ENCODE assay signal across 14 cellular contexts in genomic region chr13:97133554-97133953, GRCh38.
DNase-seq lines count a peak whose midpoint lies in the region; ATAC-seq and TF ChIP-seq lines count a peak whose summit lies in the region.
"Had no signal": no experiment of that assay in that cellular context is flagged by ENCODE, and none has a peak within 500 bp of the region (broad histone marks: within the 10 kb centered on the region; RNA-seq: fewer than 3 reads in every experiment).

No MANE protein-coding gene starts in this region.

- peak; percentile 20 for ATAC-seq in activated naive CD8-positive, alpha-beta T cell treated with anti-CD3 and anti-CD28 coated beads, Interleukin-2, amount 50 U/mL, for 24 hours
- ATAC-seq in left lobe of liver (peak; percentile 85), psoas muscle (no peak), HG03439 (IDR thresholded peaks at IDR 0.05; ENCODE audit: unreplicated experiment) (no peak)
- ATAC-seq: HCT116 had no signal

- H3K4me2 ChIP-seq in neuronal stem cell (ENCODE audit: insufficient read depth, low read length, poor library complexity, severe bottlenecking), result no peak overlapping the region
- H3K4me2 ChIP-seq: BLaER1 treated with 17β-estradiol and CSF1 and Interleukin-3, amounts not matched to agents 10 nM and 100 nM had no signal

- no peak overlapping the region for H2AK5ac ChIP-seq in neuronal stem cell (ENCODE audit: low read depth, low read length)

- intact Hi-C loops in psoas muscle (cut with DNase I), result no loop called here

- peaks cover 0 to 5% of the 10 kb centered on the region in 2 donors for H3K4me1 ChIP-seq in neuronal stem cell (ENCODE audit: control insufficient read depth in 2 of 2, insufficient read depth in 1 of 2, low read depth in 1 of 2, low read length in 2 of 2)
- no peaks in the 10 kb centered on the region for H3K4me1 ChIP-seq in psoas muscle

- H3K4ac ChIP-seq in neuronal stem cell (ENCODE audit: low read length), result no peak overlapping the region

- H2BK12ac ChIP-seq in neuronal stem cell (ENCODE audit: low read length), result no peak overlapping the region

- no peak overlapping the region for H3K27ac ChIP-seq in neuronal stem cell (replicated peaks; ENCODE audit: low read length)
- H3K27ac ChIP-seq in psoas muscle, result no peak overlapping the region
- H3K27ac ChIP-seq: BLaER1 treated with 17β-estradiol and CSF1 and Interleukin-3, amounts not matched to agents 10 nM and 100 nM; GM23248 had no signal

- H2BK15ac ChIP-seq in neuronal stem cell (ENCODE audit: low read length), result peak overlapping the region; percentile 21

- peak overlapping the region; percentile 73 for H3K14ac ChIP-seq in neuronal stem cell (ENCODE audit: low read length)

- no peak overlapping the region for H4K8ac ChIP-seq in neuronal stem cell (ENCODE audit: low read depth, low read length)

- H3K9me3 Mint-ChIP-seq in activated naive CD8-positive, alpha-beta T cell treated with anti-CD3 and anti-CD28 coated beads, Interleukin-2, amount 50 U/mL, for 24 hours, result no peaks in the 10 kb centered on the region
- H3K9me3 Mint-ChIP-seq in activated naive CD8-positive, alpha-beta T cell treated with anti-CD3 and anti-CD28 coated beads for 36 hours, result no peaks in the 10 kb centered on the region

- H4K91ac ChIP-seq in neuronal stem cell (ENCODE audit: low read depth, low read length, poor library complexity), result no peak overlapping the region

- no peaks in the 10 kb centered on the region for H3K4me1 Mint-ChIP-seq in activated naive CD8-positive, alpha-beta T cell treated with anti-CD3 and anti-CD28 coated beads, Interleukin-2, amount 50 U/mL, for 24 hours
- H3K4me1 Mint-ChIP-seq in activated naive CD8-positive, alpha-beta T cell treated with anti-CD3 and anti-CD28 coated beads for 36 hours, result no peaks in the 10 kb centered on the region
- H3K4me1 Mint-ChIP-seq: CD4-positive, CD25-positive, alpha-beta regulatory T cell had no signal

- no peaks in the 10 kb centered on the region for H3K36me3 Mint-ChIP-seq in activated naive CD8-positive, alpha-beta T cell treated with anti-CD3 and anti-CD28 coated beads, Interleukin-2, amount 50 U/mL, for 24 hours (ENCODE audit: low read depth)
- H3K36me3 Mint-ChIP-seq in activated naive CD8-positive, alpha-beta T cell treated with anti-CD3 and anti-CD28 coated beads for 36 hours, result no peaks in the 10 kb centered on the region
- H3K36me3 Mint-ChIP-seq: CD4-positive, CD25-positive, alpha-beta regulatory T cell had no signal

- TF ChIP-seq CTCF in psoas muscle (IDR thresholded peaks at IDR 0.05), result no peak

- H2BK5ac ChIP-seq in neuronal stem cell (ENCODE audit: low read length), result no peak overlapping the region

- H3K9me3 ChIP-seq in neuronal stem cell (replicated peaks in 1 of 2; ENCODE audit: control insufficient read depth in 2 of 2, insufficient read depth in 1 of 2, low read depth in 1 of 2, low read length in 2 of 2), result no peaks in the 10 kb centered on the region
- no peaks in the 10 kb centered on the region for H3K9me3 ChIP-seq in psoas muscle

- peaks cover under 1% of the 10 kb centered on the region for H3K27me3 Mint-ChIP-seq in activated naive CD8-positive, alpha-beta T cell treated with anti-CD3 and anti-CD28 coated beads, Interleukin-2, amount 50 U/mL, for 24 hours
- no peaks in the 10 kb centered on the region for H3K27me3 Mint-ChIP-seq in activated naive CD8-positive, alpha-beta T cell treated with anti-CD3 and anti-CD28 coated beads for 36 hours

- H3K36me3 ChIP-seq in neuronal stem cell (replicated peaks in 1 of 2; ENCODE audit: control insufficient read depth in 2 of 2, insufficient read depth in 2 of 2, low read length in 2 of 2) (no peaks in the 10 kb centered on the region), psoas muscle (ENCODE audit: insufficient read depth in 1 of 2, low read depth in 1 of 2) (no peaks in the 10 kb centered on the region)
- H3K36me3 ChIP-seq: BLaER1 treated with 17β-estradiol and CSF1 and Interleukin-3, amounts not matched to agents 10 nM and 100 nM had no signal

- no peak overlapping the region for H3K23ac ChIP-seq in neuronal stem cell (ENCODE audit: low read depth, low read length, poor library complexity)

- no peak overlapping the region for H2BK120ac ChIP-seq in neuronal stem cell (ENCODE audit: low read depth, low read length)

- no peak overlapping the region for H3K27ac Mint-ChIP-seq in activated naive CD8-positive, alpha-beta T cell treated with anti-CD3 and anti-CD28 coated beads, Interleukin-2, amount 50 U/mL, for 24 hours
- no peak overlapping the region for H3K27ac Mint-ChIP-seq in activated naive CD8-positive, alpha-beta T cell treated with anti-CD3 and anti-CD28 coated beads for 36 hours

- no peak overlapping the region for H2AFZ ChIP-seq in neuronal stem cell (ENCODE audit: low read length)
- H2AFZ ChIP-seq: GM23248 had no signal

- H3K27me3 ChIP-seq in neuronal stem cell (ENCODE audit: control insufficient read depth in 3 of 3, insufficient read depth in 3 of 3, low read depth in 1 of 3, low read length in 3 of 3) (peaks cover 0 to 6% (median 0%) of the 10 kb centered on the region in 3 experiments), psoas muscle (ENCODE audit: insufficient read depth in 3 of 3, low read length in 2 of 3) (no peaks in the 10 kb centered on the region)
- H3K27me3 ChIP-seq: BLaER1 treated with 17β-estradiol and CSF1 and Interleukin-3, amounts not matched to agents 10 nM and 100 nM had no signal

- DNase-seq in activated naive CD8-positive, alpha-beta T cell treated with anti-CD3 and anti-CD28 coated beads, Interleukin-2, amount 50 U/mL, for 24 hours, result no peak
- no peak for DNase-seq in activated naive CD8-positive, alpha-beta T cell treated with anti-CD3 and anti-CD28 coated beads for 36 hours
- DNase-seq in left lobe of liver (ENCODE audit: low spot score) (no peak), neuronal stem cell (ENCODE audit: low spot score) (no peak), psoas muscle (no peak), kidney tubule cell (ENCODE audit: low spot score) (no peak)
- no peak for DNase-seq in effector CD4-positive, alpha-beta T cell
- DNase-seq: 8988T; ACHN; CD4-positive, CD25-positive, alpha-beta regulatory T cell; GM23248 had no signal

- peak overlapping the region; percentile 54 for H3K18ac ChIP-seq in neuronal stem cell (ENCODE audit: low read length)

- H3K4me3 ChIP-seq in neuronal stem cell (ENCODE audit: low read length in 2 of 2) (no peak overlapping the region), psoas muscle (no peak overlapping the region)
- H3K4me3 ChIP-seq: BLaER1 treated with 17β-estradiol and CSF1 and Interleukin-3, amounts not matched to agents 10 nM and 100 nM; GM23248 had no signal

- H3K79me1 ChIP-seq in neuronal stem cell (ENCODE audit: low read depth, low read length), result no peaks in the 10 kb centered on the region

- no CpG with 5 or more reads among the region's 3 CpGs for WGBS in neuronal stem cell (ENCODE audit: extremely low coverage in 2 of 2, insufficient read length in 2 of 2, insufficient replicate concordance in 1 of 2), 2 donors
- 85 to 95% (median 88%) methylated on average over 3 of the region's 3 CpGs for WGBS in psoas muscle, 3 donors

- no peak overlapping the region for H3K4me3 Mint-ChIP-seq in activated naive CD8-positive, alpha-beta T cell treated with anti-CD3 and anti-CD28 coated beads, Interleukin-2, amount 50 U/mL, for 24 hours
- no peak overlapping the region for H3K4me3 Mint-ChIP-seq in activated naive CD8-positive, alpha-beta T cell treated with anti-CD3 and anti-CD28 coated beads for 36 hours
- H3K4me3 Mint-ChIP-seq: CD4-positive, CD25-positive, alpha-beta regulatory T cell had no signal

- H3K9ac ChIP-seq in neuronal stem cell (ENCODE audit: low read depth, low read length, poor library complexity), result no peak overlapping the region
- H3K9ac ChIP-seq: BLaER1 treated with 17β-estradiol and CSF1 and Interleukin-3, amounts not matched to agents 10 nM and 100 nM; GM23248 had no signal

Comparison
In these comparisons a context has a peak if more than half of its experiments do, and no peak if none do; other contexts are left out.
1. ATAC-seq: peak in activated naive CD8-positive, alpha-beta T cell treated with anti-CD3 and anti-CD28 coated beads, Interleukin-2, amount 50 U/mL, for 24 hours (single experiment) and left lobe of liver (single experiment); none in psoas muscle (0 of 4) and HG03439 (single experiment).